Comparison of ENCODE assay signal across 23 cellular contexts in the genomic region with DNA sequence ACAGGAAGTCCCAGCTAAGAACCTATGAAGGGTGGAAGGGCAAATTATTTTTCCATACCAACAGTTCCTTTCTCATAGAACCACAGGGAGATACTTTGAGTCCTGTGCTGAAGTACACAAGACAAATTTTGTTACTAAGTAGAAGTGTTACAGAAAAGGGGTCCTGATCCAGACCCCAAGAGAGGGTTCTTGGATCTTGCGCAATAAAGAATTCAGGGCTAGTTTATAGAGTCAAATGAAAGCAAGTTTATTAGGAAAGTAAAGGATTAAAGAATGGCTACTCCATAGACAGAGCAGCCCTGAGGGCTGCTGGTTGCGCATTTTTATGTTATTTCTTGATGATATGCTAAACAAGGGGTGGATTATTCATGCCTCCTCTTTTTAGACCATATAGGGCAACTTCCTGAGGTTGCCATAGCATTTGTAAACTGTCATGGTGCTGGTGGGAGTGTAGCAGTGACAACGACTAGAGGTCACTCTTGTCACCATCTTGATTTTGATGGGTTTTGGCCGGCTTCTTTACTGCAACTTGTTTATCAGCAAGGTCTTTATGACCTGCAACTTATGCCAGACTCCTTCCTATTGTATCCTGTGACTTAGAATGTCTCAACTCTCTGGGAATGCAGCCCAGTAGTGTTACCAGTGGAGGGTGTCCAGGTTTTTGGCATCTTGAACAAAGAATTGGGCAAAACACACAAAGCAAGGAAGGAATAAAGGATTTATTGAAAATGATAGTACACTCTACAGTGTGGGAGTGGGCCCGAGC.
"Had no signal": no experiment of that assay in that cellular context is flagged by ENCODE, and none has a peak within 500 bp of the region (broad histone marks: within the 10 kb centered on the region; RNA-seq: fewer than 3 reads in every experiment).

No MANE protein-coding gene starts in this region.

- H3K9me3 ChIP-seq: esophagus muscularis mucosa, gastroesophageal sphincter, left ventricle myocardium inferior, lower lobe of right lung, pancreas, sigmoid colon, suprapubic skin, thyroid gland had no signal

- H3K27me3 Mint-ChIP-seq: naive B cell, type B pancreatic cell had no signal

- H3K4me3 Mint-ChIP-seq: immature natural killer cell, naive B cell, nephron, type B pancreatic cell had no signal

- H3K27ac ChIP-seq: epithelial cell of prostate, esophagus muscularis mucosa, gastroesophageal sphincter, left ventricle myocardium inferior, lower lobe of right lung, pancreas, sigmoid colon, skin epidermis, suprapubic skin, thyroid gland had no signal

- H3K4me3 ChIP-seq: esophagus muscularis mucosa, gastroesophageal sphincter, left ventricle myocardium inferior, lower lobe of right lung, pancreas, sigmoid colon, skin epidermis, suprapubic skin, thyroid gland had no signal

- FAIRE-seq: keratinocyte, pancreas, urothelium cell line had no signal

- H3K36me3 ChIP-seq: esophagus muscularis mucosa, gastroesophageal sphincter, left ventricle myocardium inferior, lower lobe of right lung, pancreas, sigmoid colon, suprapubic skin, thyroid gland had no signal

- H3K27ac Mint-ChIP-seq: immature natural killer cell, naive B cell, nephron, progenitor cell of endocrine pancreas, type B pancreatic cell had no signal

- DNase-seq: effector memory CD4-positive, alpha-beta T cell; immature natural killer cell; left ventricle myocardium inferior; lower lobe of right lung; mesenchymal stem cell; naive B cell; occipital lobe; pancreas; sigmoid colon; stimulated activated CD4-positive, alpha-beta T cell treated with anti-CD3 and anti-CD28 coated beads, Interleukin-12 subunit alpha, Interleukin-12 subunit beta, amount 100 ng/mL, for 4 hours; stimulated activated CD4-positive, alpha-beta T cell treated with anti-CD3 and anti-CD28 coated beads, Interleukin-2, amount 100 ng/mL, for 48 hours; stimulated activated naive CD4-positive, alpha-beta T cell treated with Interleukin-2 at 50 U/mL for 16 hours had no signal

- H3K27me3 ChIP-seq: esophagus muscularis mucosa, gastroesophageal sphincter, pancreas, sigmoid colon, suprapubic skin, thyroid gland had no signal

- H3K4me1 ChIP-seq: lower lobe of right lung, pancreas, suprapubic skin had no signal

- H3K36me3 Mint-ChIP-seq: immature natural killer cell, naive B cell, type B pancreatic cell had no signal

- ATAC-seq: gastroesophageal sphincter, lower lobe of right lung, pancreas had no signal

- H3K4me1 Mint-ChIP-seq: immature natural killer cell, naive B cell had no signal

- H3K9me3 Mint-ChIP-seq: nephron, type B pancreatic cell had no signal
